ENCODE assay signal across 19 cellular contexts in genomic region chr11:111063711-111064110, GRCh38.
DNase-seq lines count a peak whose midpoint lies in the region; ATAC-seq and TF ChIP-seq lines count a peak whose summit lies in the region.
"Had no signal": no experiment of that assay in that cellular context is flagged by ENCODE, and none has a peak within 500 bp of the region (broad histone marks: within the 10 kb centered on the region; RNA-seq: fewer than 3 reads in every experiment).

No MANE protein-coding gene starts in this region.

- peaks cover 11% of the 10 kb centered on the region for H3K9me3 Mint-ChIP-seq in HFFc6
- H3K9me3 Mint-ChIP-seq: activated naive CD8-positive, alpha-beta T cell treated with anti-CD3 and anti-CD28 coated beads, Interleukin-2, amount 10 ng/mL, durations not matched to agents 7 days and 5 days had no signal

- H3K36me3 Mint-ChIP-seq in HFFc6 (ENCODE audit: low read depth), result peaks cover 10% of the 10 kb centered on the region
- H3K36me3 Mint-ChIP-seq: activated naive CD8-positive, alpha-beta T cell treated with anti-CD3 and anti-CD28 coated beads, Interleukin-2, amount 10 ng/mL, durations not matched to agents 7 days and 5 days; naive thymus-derived CD4-positive, alpha-beta T cell had no signal

- H3K4me3 Mint-ChIP-seq in HFFc6, result peak overlapping the region; percentile 38; the same call in 1 of the 2 replicates
- H3K4me3 Mint-ChIP-seq: activated naive CD8-positive, alpha-beta T cell treated with anti-CD3 and anti-CD28 coated beads, Interleukin-2, amount 10 ng/mL, durations not matched to agents 7 days and 5 days; naive thymus-derived CD4-positive, alpha-beta T cell had no signal

- H3K4me1 ChIP-seq in BE2C, result no peaks in the 10 kb centered on the region
- H3K4me1 ChIP-seq: Peyer's patch, psoas muscle had no signal

- H3K27me3 Mint-ChIP-seq in HFFc6 (ENCODE audit: insufficient read depth), result peaks cover 4% of the 10 kb centered on the region; the same call in 1 of the 2 replicates

- DNase-seq in HFFc6 (no peak), NCI-H69 (lab: John Stamatoyannopoulos, UW) (peak; percentile 71), putamen (ENCODE audit: low spot score) (peak; percentile 33), BE2C (no peak), dorsolateral prefrontal cortex (no peak)
- DNase-seq in activated CD8-positive, alpha-beta memory T cell treated with anti-CD3 and anti-CD28 coated beads for 24 hours, result no peak
- DNase-seq: activated naive CD8-positive, alpha-beta T cell treated with anti-CD3 and anti-CD28 coated beads, Interleukin-2, amount 10 ng/mL, durations not matched to agents 7 days and 5 days; activated T-cell treated with anti-CD3 and anti-CD28 coated beads, Interleukin-2, amount 50 U/mL, for 1 hour; left ventricle myocardium superior; MM.1S; naive thymus-derived CD4-positive, alpha-beta T cell; NCI-H345; Peyer's patch; psoas muscle had no signal

- peaks cover 48% of the 10 kb centered on the region for H3K4me1 Mint-ChIP-seq in HFFc6 (ENCODE audit: low read depth)
- H3K4me1 Mint-ChIP-seq: activated naive CD8-positive, alpha-beta T cell treated with anti-CD3 and anti-CD28 coated beads, Interleukin-2, amount 10 ng/mL, durations not matched to agents 7 days and 5 days; naive thymus-derived CD4-positive, alpha-beta T cell had no signal

- H3K27ac Mint-ChIP-seq in HFFc6, result peak overlapping the region; percentile 77
- H3K27ac Mint-ChIP-seq: activated naive CD8-positive, alpha-beta T cell treated with anti-CD3 and anti-CD28 coated beads, Interleukin-2, amount 10 ng/mL, durations not matched to agents 7 days and 5 days; naive thymus-derived CD4-positive, alpha-beta T cell had no signal

- H3K27me3 ChIP-seq in BE2C (no peaks in the 10 kb centered on the region), dorsolateral prefrontal cortex (no peaks in the 10 kb centered on the region)
- H3K27me3 ChIP-seq: Peyer's patch had no signal

- H3K4me3 ChIP-seq in BE2C (ENCODE audit: low read depth, low read length) (no peak overlapping the region), dorsolateral prefrontal cortex (peak overlapping the region in 9 of 59 donors; percentile 5 to 39 (median 16))
- H3K4me3 ChIP-seq: GM12878, Peyer's patch, psoas muscle had no signal

- ATAC-seq in esophagus mucosa, result peak; percentile 34
- ATAC-seq: activated CD4-positive, CD25-positive, alpha-beta regulatory T cell treated with anti-CD3 and anti-CD28 coated beads, Interleukin-2, amount 50 U/mL, for 24 hours; GM12878; left ventricle myocardium superior; naive thymus-derived CD4-positive, alpha-beta T cell; psoas muscle had no signal

- H3K9me3 ChIP-seq in BE2C, result no peaks in the 10 kb centered on the region

- TF ChIP-seq CTCF in HFFc6 (IDR thresholded peaks at IDR 0.05) (no peak), BE2C (IDR thresholded peaks at IDR 0.05; ENCODE audit: low read depth, low read length) (no peak), dorsolateral prefrontal cortex (IDR thresholded peaks at IDR 0.05 in 54 of 56, conservative IDR thresholded peaks at IDR 0.05 in 2 of 56; ENCODE audit: low read depth in 1 of 56, partially characterized antibody in 56 of 56) (no peak)

- intact Hi-C loops in dorsolateral prefrontal cortex (cut with DNase I), result no loop called here

- H3K36me3 ChIP-seq in BE2C, result no peaks in the 10 kb centered on the region
- H3K36me3 ChIP-seq: Peyer's patch had no signal

- peak overlapping the region in 16 of 59 donors; percentile 1 to 48 (median 23) for H3K27ac ChIP-seq in dorsolateral prefrontal cortex
- H3K27ac ChIP-seq: C4-2B, epithelial cell of prostate, Peyer's patch, psoas muscle had no signal

Comparison
In these comparisons a context has a peak if more than half of its experiments do, and no peak if none do; other contexts are left out.
1. DNase-seq: peak in NCI-H69 (single experiment) and putamen (single experiment); none in HFFc6 (single experiment), BE2C (single experiment), dorsolateral prefrontal cortex (0 of 10) and activated CD8-positive, alpha-beta memory T cell treated with anti-CD3 and anti-CD28 coated beads for 24 hours (single experiment).